In the genomic region with DNA sequence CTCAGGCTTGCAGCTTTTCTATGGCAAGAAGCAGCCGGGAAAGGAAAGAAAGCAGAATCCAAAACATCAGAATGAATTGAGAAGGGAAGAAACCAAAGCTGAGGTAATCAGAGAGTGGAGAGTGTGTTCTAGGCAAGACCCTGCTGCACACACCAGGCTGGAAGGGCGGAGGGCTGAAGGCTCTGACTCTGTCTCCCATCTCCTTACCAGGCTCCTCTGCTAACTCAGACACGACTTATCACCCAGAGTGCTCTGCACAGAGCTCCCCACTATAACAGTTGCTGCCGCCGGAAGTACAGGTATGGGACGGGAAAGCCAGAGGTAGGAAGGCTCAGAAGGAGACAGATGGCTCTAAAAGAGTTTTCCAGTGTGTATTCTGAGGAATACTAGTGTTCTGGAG, we compare ENCODE assay signal across 10 cellular contexts. TPM values are rescaled to one million over a fixed set of nuclear protein-coding genes. Genes with fewer than 3 reads are reported as not detected.
A peak's percentile ranks its signal among the peaks of the same experiment; 100 is the strongest.
DNase-seq lines count a peak whose midpoint lies in the region; FAIRE-seq and TF ChIP-seq lines count a peak whose summit lies in the region.
"Had no signal": no experiment of that assay in that cellular context is flagged by ENCODE, and none has a peak within 500 bp of the region (broad histone marks: within the 10 kb centered on the region; RNA-seq: fewer than 3 reads in every experiment).

No MANE protein-coding gene starts in this region.

- no peak overlapping the region for H3K14ac ChIP-seq in H1 (ENCODE audit: insufficient read length)

- POLR2A ChIA-PET in H1 (lab: Charles Lee; ENCODE audit: partially characterized antibody): interaction anchor here (0.9 to 2.4 kb wide), 7 partner anchors 8 to 114 kb away, joined by 3 to 13 read pairs (median 5); partner anchors contain the start of genes PSMD4 and TMOD4

- no peak for FAIRE-seq in H1 (lab: Jason Lieb, UNC)

- no peaks in the 10 kb centered on the region for H3K27me3 ChIP-seq in DOHH2 (ENCODE audit: control insufficient read depth, low read length)
- H3K27me3 ChIP-seq in OCI-LY3 (ENCODE audit: low read depth, low read length): no peaks in the 10 kb centered on the region
- no peaks in the 10 kb centered on the region for H3K27me3 ChIP-seq in H1 (replicated peaks in 1 of 4; ENCODE audit: control insufficient read depth in 3 of 4, extremely low read depth in 1 of 4, insufficient read depth in 3 of 4, low read length in 3 of 4)
- H3K27me3 ChIP-seq in osteoblast (ENCODE audit: insufficient read depth, low read length): no peaks in the 10 kb centered on the region
- H3K27me3 ChIP-seq: Peyer's patch had no signal

- H3K36me3 ChIP-seq in DOHH2 (ENCODE audit: control insufficient read depth, low read length): peaks cover 50% of the 10 kb centered on the region
- H3K36me3 ChIP-seq in OCI-LY3 (replicated peaks; ENCODE audit: low read depth, low read length): peaks cover 21% of the 10 kb centered on the region
- peaks cover 0 to 8% (median 2%) of the 10 kb centered on the region in 4 experiments; a peak in 3 of 8 replicates for H3K36me3 ChIP-seq in H1 (ENCODE audit: control insufficient read depth in 2 of 4, insufficient read depth in 4 of 4, low read length in 3 of 4)
- H3K36me3 ChIP-seq in osteoblast (ENCODE audit: insufficient read depth, low read length): peaks cover 28% of the 10 kb centered on the region

- no peak overlapping the region for H2BK15ac ChIP-seq in H1 (ENCODE audit: low read length)

- TF ChIP-seq CTCF in DOHH2 (IDR thresholded peaks at IDR 0.05; ENCODE audit: low read depth, low read length, poor library complexity, severe bottlenecking): no peak
- no peak for TF ChIP-seq CTCF in OCI-LY3 (IDR thresholded peaks at IDR 0.05; ENCODE audit: low read depth, low read length)
- TF ChIP-seq CTCF in H1 (IDR thresholded peaks at IDR 0.05; ENCODE audit: control extremely low read depth in 1 of 3, insufficient read depth in 1 of 3, low read depth in 1 of 3, low read length in 3 of 3): no peak
- TF ChIP-seq CTCF in osteoblast (IDR thresholded peaks at IDR 0.05; ENCODE audit: extremely low read depth, low read depth, low read length): no peak

- no peak overlapping the region for H3K4ac ChIP-seq in H1 (replicated peaks; ENCODE audit: insufficient read length, low read depth, low read length)

- no peak overlapping the region for H4K91ac ChIP-seq in H1 (replicated peaks; ENCODE audit: insufficient read length, low read length)

- H2BK12ac ChIP-seq in H1 (ENCODE audit: low read depth, low read length): no peak overlapping the region; the same call in 1 of the 2 replicates

- no peak overlapping the region for H2BK5ac ChIP-seq in H1 (ENCODE audit: low read depth, low read length)

- H2BK120ac ChIP-seq in H1 (replicated peaks; ENCODE audit: low read depth, low read length): no peak overlapping the region

- H3K4me1 ChIP-seq in DOHH2 (ENCODE audit: control insufficient read depth, low read length): peaks cover 23% of the 10 kb centered on the region
- peaks cover 17% of the 10 kb centered on the region for H3K4me1 ChIP-seq in OCI-LY3 (ENCODE audit: low read length)
- peaks cover 5 to 10% (median 5%) of the 10 kb centered on the region in 4 experiments for H3K4me1 ChIP-seq in H1 (replicated peaks in 1 of 4; ENCODE audit: control insufficient read depth in 3 of 4, insufficient read depth in 4 of 4, low read length in 3 of 4)
- peaks cover 25% of the 10 kb centered on the region for H3K4me1 ChIP-seq in osteoblast (ENCODE audit: insufficient read depth, low read length)

- H3K9ac ChIP-seq in OCI-LY3 (ENCODE audit: low read length) (peak overlapping the region; percentile 96), H1 (replicated peaks in 1 of 4; ENCODE audit: extremely low read depth in 1 of 4, low read depth in 3 of 4, low read length in 3 of 4) (peak overlapping the region in 1 of 4 experiments; percentile 81; a peak in 1 of 7 replicates)

- peaks cover 31% of the 10 kb centered on the region for H3K79me2 ChIP-seq in DOHH2 (ENCODE audit: control insufficient read depth, low read length)
- peaks cover 26% of the 10 kb centered on the region for H3K79me2 ChIP-seq in OCI-LY3 (ENCODE audit: low read length)
- peaks cover 0 to 12% of the 10 kb centered on the region in 2 experiments; a peak in 2 of 4 replicates for H3K79me2 ChIP-seq in H1 (ENCODE audit: control insufficient read depth in 1 of 2, insufficient read depth in 2 of 2, low read length in 2 of 2)
- H3K79me2 ChIP-seq in osteoblast (ENCODE audit: insufficient read depth, low read length): peaks cover 28% of the 10 kb centered on the region

- TF ChIP-seq RAD21 in H1 (IDR thresholded peaks at IDR 0.05 in 1 of 2, conservative IDR thresholded peaks at IDR 0.05 in 1 of 2; ENCODE audit: low read depth in 2 of 2, low read length in 2 of 2): no peak

- H2AFZ ChIP-seq in OCI-LY3 (ENCODE audit: low read depth, low read length) (no peak overlapping the region), H1 (ENCODE audit: low read length) (no peak overlapping the region), osteoblast (ENCODE audit: low read length) (no peak overlapping the region)

- H3K56ac ChIP-seq in H1 (replicated peaks; ENCODE audit: insufficient read length, low read depth, low read length): no peak overlapping the region

- no peak overlapping the region for H2BK20ac ChIP-seq in H1 (ENCODE audit: low read length)

- no peaks in the 10 kb centered on the region for H3K9me2 ChIP-seq in DOHH2 (replicated peaks; ENCODE audit: control insufficient read depth, low read length)

- no peak overlapping the region for H3K18ac ChIP-seq in H1 (ENCODE audit: extremely low read depth, low read length)

- H4K5ac ChIP-seq in H1 (ENCODE audit: insufficient read length, low read depth, low read length): no peak overlapping the region

- H3K27ac ChIP-seq in DOHH2 (ENCODE audit: low read depth, low read length) (no peak overlapping the region), OCI-LY3 (ENCODE audit: low read length) (no peak overlapping the region), H1 (ENCODE audit: low read depth, low read length) (no peak overlapping the region), osteoblast (ENCODE audit: low read depth, low read length) (peak overlapping the region; percentile 84)

- H4K20me1 ChIP-seq in DOHH2 (ENCODE audit: control insufficient read depth, insufficient read depth, low read depth, low read length): no peaks in the 10 kb centered on the region
- no peaks in the 10 kb centered on the region for H4K20me1 ChIP-seq in OCI-LY3 (ENCODE audit: insufficient read depth, low read length)
- H4K20me1 ChIP-seq in H1 (replicated peaks in 1 of 2; ENCODE audit: control insufficient read depth in 1 of 2, insufficient read depth in 2 of 2, low read length in 2 of 2): no peaks in the 10 kb centered on the region
- no peaks in the 10 kb centered on the region for H4K20me1 ChIP-seq in osteoblast (ENCODE audit: insufficient read depth, low read length)

- H3K4me2 ChIP-seq in DOHH2 (ENCODE audit: low read length) (peak overlapping the region; percentile 84), OCI-LY3 (ENCODE audit: low read length) (peak overlapping the region; percentile 84), H1 (ENCODE audit: insufficient read depth in 1 of 2, low read depth in 2 of 2, low read length in 2 of 2) (peak overlapping the region; percentile 86 to 89), osteoblast (ENCODE audit: insufficient read depth, low read length) (peak overlapping the region; percentile 94)

- no peak for TF ChIP-seq EP300 in H1 (IDR thresholded peaks at IDR 0.05; ENCODE audit: borderline replicate concordance in 1 of 2, low read depth in 2 of 2, low read length in 2 of 2)

- 86% methylated on average over 6 of the region's 6 CpGs; no CpG with 5 or more reads in 1 of the 2 experiments for WGBS in H1 (ENCODE audit: extremely low coverage in 1 of 2, insufficient coverage in 1 of 2, insufficient read length in 1 of 2, insufficient replicate concordance in 2 of 2, low coverage in 1 of 2, low lambda C conversion rate in 2 of 2, missing lambda C conversion rate in 1 of 2), 2 experiments

- no peak for TF ChIP-seq POLR2A in H1 (IDR thresholded peaks at IDR 0.05; ENCODE audit: control extremely low read depth in 1 of 2, low read depth in 2 of 2, low read length in 2 of 2)

- H3F3A ChIP-seq in DOHH2 (ENCODE audit: control insufficient read depth, insufficient read depth): 0 out of 2 replicates have a peak, but pooled peaks cover 6% of the 10 kb centered on the region

- no peaks in the 10 kb centered on the region for H3K9me3 ChIP-seq in DOHH2 (ENCODE audit: control insufficient read depth, insufficient read depth, low read length)
- no peaks in the 10 kb centered on the region for H3K9me3 ChIP-seq in OCI-LY3 (ENCODE audit: insufficient read depth, low read length)
- no peaks in the 10 kb centered on the region for H3K9me3 ChIP-seq in H1 (ENCODE audit: insufficient read depth in 2 of 2, low read depth in 1 of 2, low read length in 1 of 2)
- no peaks in the 10 kb centered on the region for H3K9me3 ChIP-seq in osteoblast (ENCODE audit: low read depth, low read length)
- H3K9me3 ChIP-seq: Peyer's patch had no signal

- peaks cover 17% of the 10 kb centered on the region for H3K23me2 ChIP-seq in H1 (ENCODE audit: low read depth, low read length)

- H3K23ac ChIP-seq in H1 (ENCODE audit: insufficient read length): no peak overlapping the region

- DNase-seq in H1 (ENCODE audit: low read depth in 1 of 2, low spot score in 2 of 2) (no peak), osteoblast (ENCODE audit: insufficient read length, low spot score, missing footprints) (no peak), ureter (ENCODE audit: low spot score) (no peak), T1000 (lab: John Stamatoyannopoulos, UW) (no peak), middle frontal gyrus (ENCODE audit: extremely low spot score, low spot score) (no peak), superior temporal gyrus (ENCODE audit: extremely low spot score) (no peak)
- DNase-seq: left ventricle myocardium superior, Peyer's patch had no signal

- CTCF ChIA-PET in H1 (lab: Charles Lee; ENCODE audit: partially characterized antibody): interaction anchor here (0.6 to 2.0 kb wide), 3 partner anchors 8 to 474 kb away, joined by 3 to 7 read pairs (median 3); partner anchors contain the start of gene TMOD4

- H4K8ac ChIP-seq in H1 (ENCODE audit: extremely low read depth, insufficient read depth, low read length): no peak overlapping the region; the same call in 1 of the 2 replicates

- H3K4me3 ChIP-seq in DOHH2 (ENCODE audit: low read length): peak overlapping the region; percentile 91
- peak overlapping the region; percentile 95 for H3K4me3 ChIP-seq in OCI-LY3 (ENCODE audit: low read length)
- peak overlapping the region in 3 of 4 experiments; percentile 92 to 99 (median 98); a peak in 7 of 8 replicates for H3K4me3 ChIP-seq in H1 (ENCODE audit: extremely low read depth in 1 of 4, insufficient read depth in 2 of 4, low read depth in 3 of 4, low read length in 4 of 4)
- H3K4me3 ChIP-seq in osteoblast (ENCODE audit: insufficient read depth, low read length): peak overlapping the region; percentile 81

- H3K79me1 ChIP-seq in H1 (ENCODE audit: low read depth, low read length): 0 out of 2 replicates have a peak, but pooled peaks cover 3% of the 10 kb centered on the region

- H2AK5ac ChIP-seq in H1 (ENCODE audit: low read depth, low read length): no peak overlapping the region

RNA-seq across cellular contexts. Expression of gene SCNM1, which starts 1.2 kb away (rescaled TPM):
- 44.5 and 46.2 TPM in 2 replicates for total RNA-seq in H1 (2021; fragmentation: NEBNext Ultra II Directional; extraction: Animal tissue kit (Norgen Biotek cat#: 25700))
- polyA plus RNA-seq in H1 (2011; rRNA removed): 13.6 and 17.3 TPM in 2 replicates
- polyA plus RNA-seq in H1 (2011; cell fraction: cytosol; rRNA removed): 24.2 TPM
- polyA plus RNA-seq in H1 (2011; cell fraction: nucleus; rRNA removed): 34.6 TPM
- 47.7 to 56.4 TPM (median 51.1 TPM) in 4 replicates for polyA plus RNA-seq in H1 (2012, experiment 1 of 2)
- polyA plus RNA-seq in H1 (2012, experiment 2 of 2): 39.8 TPM
- 46.5 TPM for polyA plus RNA-seq in H1 (2013, experiment 1 of 2)
- polyA plus RNA-seq in H1 (2013, experiment 2 of 2): 43.1 TPM
- 8.7 and 9.6 TPM in 2 replicates for polyA minus RNA-seq in H1 (2011; rRNA and poly(A)+ RNA removed)
- polyA minus RNA-seq in H1 (2011; cell fraction: cytosol; rRNA and poly(A)+ RNA removed): 8.2 TPM
- 6.5 TPM for polyA minus RNA-seq in H1 (2011; cell fraction: nucleus; rRNA and poly(A)+ RNA removed)
- 25.3 and 26.8 TPM in 2 replicates for total RNA-seq in osteoblast
- total RNA-seq in ureter: 24.2 TPM

RNA-seq across cellular contexts. Expression of gene LYSMD1, which starts 1.4 kb away (rescaled TPM):
- total RNA-seq in H1 (2021; fragmentation: NEBNext Ultra II Directional; extraction: Animal tissue kit (Norgen Biotek cat#: 25700)): 4.9 and 6.0 TPM in 2 replicates
- polyA plus RNA-seq in H1 (2011; rRNA removed): 2.4 and 2.5 TPM in 2 replicates
- 4.3 TPM for polyA plus RNA-seq in H1 (2011; cell fraction: cytosol; rRNA removed)
- polyA plus RNA-seq in H1 (2011; cell fraction: nucleus; rRNA removed): 5.4 TPM
- 4.8 to 6.5 TPM (median 6.0 TPM) in 4 replicates for polyA plus RNA-seq in H1 (2012, experiment 1 of 2)
- polyA plus RNA-seq in H1 (2012, experiment 2 of 2): 4.9 TPM
- 3.3 TPM for polyA plus RNA-seq in H1 (2013, experiment 1 of 2)
- 3.2 TPM for polyA plus RNA-seq in H1 (2013, experiment 2 of 2)
- polyA minus RNA-seq in H1 (2011; rRNA and poly(A)+ RNA removed): 5.1 and 7.4 TPM in 2 replicates
- 4.3 TPM for polyA minus RNA-seq in H1 (2011; cell fraction: cytosol; rRNA and poly(A)+ RNA removed)
- polyA minus RNA-seq in H1 (2011; cell fraction: nucleus; rRNA and poly(A)+ RNA removed): 4.1 TPM
- 10.6 and 12.7 TPM in 2 replicates for total RNA-seq in osteoblast
- 12.0 TPM for total RNA-seq in ureter

RNA-seq across cellular contexts. Expression of gene TMOD4, which starts 8.7 kb away (rescaled TPM):
- total RNA-seq in H1 (2021; fragmentation: NEBNext Ultra II Directional; extraction: Animal tissue kit (Norgen Biotek cat#: 25700)): not detected in 2 replicates
- 0.42 and 0.63 TPM in 2 replicates for polyA plus RNA-seq in H1 (2011; rRNA removed)
- polyA plus RNA-seq in H1 (2011; cell fraction: cytosol; rRNA removed): 0.27 TPM
- 0.74 TPM for polyA plus RNA-seq in H1 (2011; cell fraction: nucleus; rRNA removed)
- polyA plus RNA-seq in H1 (2012, experiment 1 of 2): 1.1 to 1.2 TPM in 2 of 4 replicates, not detected in the others
- polyA plus RNA-seq in H1 (2012, experiment 2 of 2): not detected
- polyA plus RNA-seq in H1 (2013, experiment 1 of 2): not detected
- 0.17 TPM for polyA plus RNA-seq in H1 (2013, experiment 2 of 2)
- not detected in 2 replicates for polyA minus RNA-seq in H1 (2011; rRNA and poly(A)+ RNA removed)
- polyA minus RNA-seq in H1 (2011; cell fraction: cytosol; rRNA and poly(A)+ RNA removed): not detected
- polyA minus RNA-seq in H1 (2011; cell fraction: nucleus; rRNA and poly(A)+ RNA removed): not detected
- total RNA-seq in osteoblast (0.36 TPM in 1 of 2 replicates, not detected in the other), ureter (2.0 TPM)

RNA-seq across cellular contexts. Expression of gene TNFAIP8L2, which starts 10.7 kb away (rescaled TPM):
- total RNA-seq in H1 (2021; fragmentation: NEBNext Ultra II Directional; extraction: Animal tissue kit (Norgen Biotek cat#: 25700)): not detected in 2 replicates
- not detected in 2 replicates for polyA plus RNA-seq in H1 (2011; rRNA removed)
- not detected for polyA plus RNA-seq in H1 (2011; cell fraction: cytosol; rRNA removed)
- not detected for polyA plus RNA-seq in H1 (2011; cell fraction: nucleus; rRNA removed)
- polyA plus RNA-seq in H1 (2012, experiment 1 of 2): 0.30 to 0.33 TPM (median 0.31 TPM) in 3 of 4 replicates, not detected in the other
- polyA plus RNA-seq in H1 (2012, experiment 2 of 2): 0.21 TPM
- not detected for polyA plus RNA-seq in H1 (2013, experiment 1 of 2)
- not detected for polyA plus RNA-seq in H1 (2013, experiment 2 of 2)
- not detected in 2 replicates for polyA minus RNA-seq in H1 (2011; rRNA and poly(A)+ RNA removed)
- polyA minus RNA-seq in H1 (2011; cell fraction: cytosol; rRNA and poly(A)+ RNA removed): not detected
- not detected for polyA minus RNA-seq in H1 (2011; cell fraction: nucleus; rRNA and poly(A)+ RNA removed)
- total RNA-seq in osteoblast: not detected in 2 replicates
- 0.34 TPM for total RNA-seq in ureter

RNA-seq across cellular contexts. Expression of gene SEMA6C, which starts 20.7 kb away (rescaled TPM):
- 15.7 and 17.5 TPM in 2 replicates for total RNA-seq in H1 (2021; fragmentation: NEBNext Ultra II Directional; extraction: Animal tissue kit (Norgen Biotek cat#: 25700))
- polyA plus RNA-seq in H1 (2011; rRNA removed): 12.2 and 22.7 TPM in 2 replicates
- 15.0 TPM for polyA plus RNA-seq in H1 (2011; cell fraction: cytosol; rRNA removed)
- polyA plus RNA-seq in H1 (2011; cell fraction: nucleus; rRNA removed): 50.4 TPM
- 13.6 to 18.5 TPM (median 15.0 TPM) in 4 replicates for polyA plus RNA-seq in H1 (2012, experiment 1 of 2)
- 30.6 TPM for polyA plus RNA-seq in H1 (2012, experiment 2 of 2)
- polyA plus RNA-seq in H1 (2013, experiment 1 of 2): 18.2 TPM
- 17.2 TPM for polyA plus RNA-seq in H1 (2013, experiment 2 of 2)
- polyA minus RNA-seq in H1 (2011; rRNA and poly(A)+ RNA removed): 10.1 and 14.8 TPM in 2 replicates
- 7.6 TPM for polyA minus RNA-seq in H1 (2011; cell fraction: cytosol; rRNA and poly(A)+ RNA removed)
- 24.1 TPM for polyA minus RNA-seq in H1 (2011; cell fraction: nucleus; rRNA and poly(A)+ RNA removed)
- total RNA-seq in osteoblast (1.5 and 2.2 TPM in 2 replicates), ureter (6.2 TPM)
